1 cellular context compared by ENCODE assay signal in the genomic region with DNA sequence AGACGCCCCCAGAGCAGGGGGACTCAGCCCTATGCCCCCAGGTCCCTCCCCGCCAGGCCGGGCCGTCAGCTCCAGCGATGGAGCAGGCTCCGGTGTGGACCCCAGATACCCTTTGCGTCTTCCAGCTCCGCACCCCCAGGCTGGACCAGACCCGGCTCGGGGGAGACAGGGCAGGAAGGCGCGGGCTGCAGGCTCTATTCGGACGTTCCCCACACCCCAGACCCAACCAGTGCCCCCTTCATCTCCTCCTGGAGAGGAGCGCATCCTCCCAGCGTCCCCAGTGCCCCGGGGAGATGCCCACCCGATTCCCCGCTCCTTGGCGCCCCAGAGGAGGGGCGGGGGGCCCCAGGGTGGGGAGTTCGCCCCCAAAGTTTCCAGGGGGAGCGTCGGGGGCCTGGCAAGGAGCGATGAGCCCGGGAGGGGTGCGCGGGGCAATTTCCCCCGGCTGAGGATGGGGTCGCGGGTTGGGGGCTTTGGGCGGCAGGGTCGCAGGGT.
TF ChIP-seq lines count a peak whose summit lies in the region.

No MANE protein-coding gene starts in this region.

TF ChIP-seq in SK-N-SH, 30 proteins besides CTCF, POLR2A, EP300 and RAD21 (continued from another document):
- TF ChIP-seq NFIC (IDR thresholded peaks at IDR 0.05; ENCODE audit: borderline replicate concordance) (no peak), RCOR1 (IDR thresholded peaks at IDR 0.05; ENCODE audit: low read length) (no peak), MXI1 (IDR thresholded peaks at IDR 0.05; ENCODE audit: low read depth, low read length) (no peak), GABPA (IDR thresholded peaks at IDR 0.05; ENCODE audit: low read depth) (no peak), USF1 (IDR thresholded peaks at IDR 0.05; ENCODE audit: borderline replicate concordance, low read depth) (no peak), POLR2AphosphoS5 (IDR thresholded peaks at IDR 0.05; ENCODE audit: low read depth, low read length) (no peak)
- TF ChIP-seq, protein P1, sequence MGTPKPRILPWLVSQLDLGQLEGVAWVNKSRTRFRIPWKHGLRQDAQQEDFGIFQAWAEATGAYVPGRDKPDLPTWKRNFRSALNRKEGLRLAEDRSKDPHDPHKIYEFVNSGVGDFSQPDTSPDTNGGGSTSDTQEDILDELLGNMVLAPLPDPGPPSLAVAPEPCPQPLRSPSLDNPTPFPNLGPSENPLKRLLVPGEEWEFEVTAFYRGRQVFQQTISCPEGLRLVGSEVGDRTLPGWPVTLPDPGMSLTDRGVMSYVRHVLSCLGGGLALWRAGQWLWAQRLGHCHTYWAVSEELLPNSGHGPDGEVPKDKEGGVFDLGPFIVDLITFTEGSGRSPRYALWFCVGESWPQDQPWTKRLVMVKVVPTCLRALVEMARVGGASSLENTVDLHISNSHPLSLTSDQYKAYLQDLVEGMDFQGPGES (IDR thresholded peaks at IDR 0.05; ENCODE audit: low read depth, low read length) = no peak
